In the genomic region with DNA sequence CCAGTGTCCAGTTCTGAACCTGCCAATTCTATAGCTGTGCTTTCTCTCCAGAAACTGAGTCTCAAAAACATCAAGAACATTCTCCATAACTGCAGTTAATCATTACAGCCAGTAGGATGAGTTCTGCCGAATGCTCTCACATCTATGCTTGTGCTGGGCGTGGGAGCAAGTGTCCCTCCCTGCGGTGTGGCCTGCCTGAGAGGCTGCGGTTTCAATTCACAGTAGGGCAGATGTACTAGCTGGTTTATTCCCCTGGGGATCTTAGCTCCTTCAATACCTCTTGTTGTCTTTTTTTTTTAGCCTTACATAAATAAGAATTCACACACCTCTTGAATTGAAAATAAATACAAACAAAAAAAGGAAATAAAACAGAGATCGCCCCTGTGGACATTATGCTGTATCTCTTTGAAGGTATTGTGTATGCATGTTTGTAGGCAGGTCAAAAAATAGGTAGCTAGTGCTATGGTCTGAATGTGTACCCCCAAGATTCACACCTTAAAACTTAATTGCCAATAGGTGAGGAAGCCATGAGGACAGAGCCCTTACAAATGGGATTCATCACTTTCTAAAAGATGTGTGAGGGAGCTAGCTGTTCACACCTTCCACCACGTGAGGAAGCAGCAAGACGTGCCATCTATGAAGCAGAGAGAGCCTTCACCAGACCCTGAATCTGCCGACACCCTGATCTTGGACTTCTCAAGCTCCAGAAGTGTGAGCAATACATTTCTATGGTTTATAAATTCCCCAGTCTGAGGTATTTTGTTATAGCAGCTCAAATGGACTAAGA, we compare ENCODE assay signal across 8 cellular contexts.
A peak's percentile ranks its signal among the peaks of the same experiment; 100 is the strongest.
DNase-seq lines count a peak whose midpoint lies in the region; ATAC-seq, FAIRE-seq and TF ChIP-seq lines count a peak whose summit lies in the region.

No MANE protein-coding gene starts in this region.

- H3K4me1 ChIP-seq in vagina (no peaks in the 10 kb centered on the region), tibial artery (no peaks in the 10 kb centered on the region)

- peaks cover 3% of the 10 kb centered on the region for H3K4me1 Mint-ChIP-seq in activated CD8-positive, alpha-beta memory T cell treated with anti-CD3 and anti-CD28 coated beads, Interleukin-2, amount 10 ng/mL, durations not matched to agents 7 days and 5 days

- no peak overlapping the region for H3K4me3 Mint-ChIP-seq in activated CD8-positive, alpha-beta memory T cell treated with anti-CD3 and anti-CD28 coated beads, Interleukin-2, amount 10 ng/mL, durations not matched to agents 7 days and 5 days

- H3K9me3 ChIP-seq in vagina (no peaks in the 10 kb centered on the region), tibial artery (no peaks in the 10 kb centered on the region)

- no peak for TF ChIP-seq CTCF in vagina (IDR thresholded peaks at IDR 0.05)
- no peak for TF ChIP-seq CTCF in tibial artery (IDR thresholded peaks at IDR 0.05)

- H3K27ac Mint-ChIP-seq in activated CD8-positive, alpha-beta memory T cell treated with anti-CD3 and anti-CD28 coated beads, Interleukin-2, amount 10 ng/mL, durations not matched to agents 7 days and 5 days: no peak overlapping the region
- no peak overlapping the region for H3K27ac Mint-ChIP-seq in activated naive CD4-positive, alpha-beta T cell treated with anti-CD3 and anti-CD28 coated beads, Interleukin-2, amount 50 U/mL, for 72 hours

- H3K27ac ChIP-seq in vagina (no peak overlapping the region), tibial artery (no peak overlapping the region)

- ATAC-seq in activated CD8-positive, alpha-beta memory T cell treated with anti-CD3 and anti-CD28 coated beads, Interleukin-2, amount 10 ng/mL, durations not matched to agents 7 days and 5 days: no peak
- ATAC-seq in HG03025 (IDR thresholded peaks at IDR 0.05; ENCODE audit: low FRiP score, unreplicated experiment): peak; percentile 83
- no peak for ATAC-seq in activated naive CD4-positive, alpha-beta T cell treated with anti-CD3 and anti-CD28 coated beads, Interleukin-2, amount 50 U/mL, for 72 hours

- no peak for FAIRE-seq in RCC 7860 (lab: Jason Lieb, UNC)

- CTCF ChIA-PET in activated CD8-positive, alpha-beta memory T cell treated with anti-CD3 and anti-CD28 coated beads, Interleukin-2, amount 10 ng/mL, durations not matched to agents 7 days and 5 days (lab: Charles Lee): no interaction called here

- H3K27me3 ChIP-seq in vagina (no peaks in the 10 kb centered on the region), tibial artery (no peaks in the 10 kb centered on the region)

- H3K4me3 ChIP-seq in vagina (no peak overlapping the region), tibial artery (no peak overlapping the region)

- intact Hi-C loops in vagina (cut with DNase I): no loop called here
- intact Hi-C loops in tibial artery (cut with DNase I; ENCODE audit: low total_unique reads): no loop called here

- H3K27me3 Mint-ChIP-seq in activated CD8-positive, alpha-beta memory T cell treated with anti-CD3 and anti-CD28 coated beads, Interleukin-2, amount 10 ng/mL, durations not matched to agents 7 days and 5 days: peaks cover 28% of the 10 kb centered on the region

- peak; percentile 21 for DNase-seq in activated CD8-positive, alpha-beta memory T cell treated with anti-CD3 and anti-CD28 coated beads, Interleukin-2, amount 10 ng/mL, durations not matched to agents 7 days and 5 days
- DNase-seq in activated CD8-positive, alpha-beta memory T cell treated with anti-CD3 and anti-CD28 coated beads, Interleukin-2, amount 50 U/mL, for 48 hours: no peak
- DNase-seq in RCC 7860 (ENCODE audit: low spot score) (peak; percentile 17), vagina (ENCODE audit: extremely low spot score in 2 of 2) (peak; percentile 4 to 37), NCI-H1105 (lab: John Stamatoyannopoulos, UW) (no peak), tibial artery (no peak)
- DNase-seq in activated naive CD4-positive, alpha-beta T cell treated with anti-CD3 and anti-CD28 coated beads, Interleukin-2, amount 50 U/mL, for 72 hours (ENCODE audit: low spot score in 2 of 2): no peak

- H3K36me3 ChIP-seq in vagina (no peaks in the 10 kb centered on the region), tibial artery (no peaks in the 10 kb centered on the region)

- no peak for TF ChIP-seq POLR2A in vagina (IDR thresholded peaks at IDR 0.05)

- H3K9me3 Mint-ChIP-seq in activated CD8-positive, alpha-beta memory T cell treated with anti-CD3 and anti-CD28 coated beads, Interleukin-2, amount 10 ng/mL, durations not matched to agents 7 days and 5 days (ENCODE audit: low read depth): no peaks in the 10 kb centered on the region
- H3K9me3 Mint-ChIP-seq in activated naive CD4-positive, alpha-beta T cell treated with anti-CD3 and anti-CD28 coated beads, Interleukin-2, amount 50 U/mL, for 72 hours: no peaks in the 10 kb centered on the region

- H3K36me3 Mint-ChIP-seq in activated CD8-positive, alpha-beta memory T cell treated with anti-CD3 and anti-CD28 coated beads, Interleukin-2, amount 10 ng/mL, durations not matched to agents 7 days and 5 days: no peaks in the 10 kb centered on the region
- H3K36me3 Mint-ChIP-seq in activated naive CD4-positive, alpha-beta T cell treated with anti-CD3 and anti-CD28 coated beads, Interleukin-2, amount 50 U/mL, for 72 hours: no peaks in the 10 kb centered on the region

Comparison
In these comparisons a context has a peak if more than half of its experiments do, and no peak if none do; other contexts are left out.
1. DNase-seq: peak in activated CD8-positive, alpha-beta memory T cell treated with anti-CD3 and anti-CD28 coated beads, Interleukin-2, amount 10 ng/mL, durations not matched to agents 7 days and 5 days (single experiment), RCC 7860 (single experiment) and vagina (2 of 2); none in activated CD8-positive, alpha-beta memory T cell treated with anti-CD3 and anti-CD28 coated beads, Interleukin-2, amount 50 U/mL, for 48 hours (single experiment), NCI-H1105 (single experiment), activated naive CD4-positive, alpha-beta T cell treated with anti-CD3 and anti-CD28 coated beads, Interleukin-2, amount 50 U/mL, for 72 hours (0 of 2) and tibial artery (0 of 2).